ENCODE assay signal across 19 cellular contexts in genomic region chr16:59573528-59574271, GRCh38.
A peak's percentile ranks its signal among the peaks of the same experiment; 100 is the strongest.
DNase-seq lines count a peak whose midpoint lies in the region; ATAC-seq and TF ChIP-seq lines count a peak whose summit lies in the region.
"Had no signal": no experiment of that assay in that cellular context is flagged by ENCODE, and none has a peak within 500 bp of the region (broad histone marks: within the 10 kb centered on the region; RNA-seq: fewer than 3 reads in every experiment).

No MANE protein-coding gene starts in this region.

- no peak for TF ChIP-seq POLR2A in GM18505 (IDR thresholded peaks at IDR 0.05; ENCODE audit: borderline replicate concordance, extremely low read depth, insufficient read depth, insufficient read length)

- POLR2A ChIA-PET in HEK293T (lab: Yijun Ruan, JAX) = no interaction called here

- peak; percentile 85 for DNase-seq in AG10803 (ENCODE audit: low read depth)
- peak; percentile 89 for DNase-seq in M059J (ENCODE audit: low read depth)
- DNase-seq in brain microvascular endothelial cell = peak; percentile 83
- DNase-seq in iris pigment epithelial cell (ENCODE audit: low read depth) = peak; percentile 76
- no peak for DNase-seq in HEK293T (ENCODE audit: extremely low spot score)
- no peak for DNase-seq in medulla oblongata (ENCODE audit: extremely low spot score)
- DNase-seq: DMS 273 treated with DMSO at 0.1 percent for 48 hours; islet precursor cell; KG1; NCI-H1436 treated with DMSO at 0.1 percent for 48 hours; NCI-H526; OCI-M1; stimulated activated naive B cell treated with anti-CD40 and anti-IgM and Interleukin-4, amounts not matched to agents 10 μg/mL and 1 μg/mL and 100 μg/mL, for 72 hours; SW 1271; upper lobe of left lung; WERI-Rb-1 had no signal

- in situ Hi-C loops in brain microvascular endothelial cell (cut with HindIII; ENCODE audit: low pct_ligation_motif_present, low sequenced_read_pairs) = no loop called here

- H3K36me3 ChIP-seq in brain microvascular endothelial cell (replicated peaks) = no peaks in the 10 kb centered on the region
- H3K36me3 ChIP-seq: ascending aorta, upper lobe of left lung, WERI-Rb-1 had no signal

- CTCF ChIA-PET in HEK293T (lab: Yijun Ruan, JAX) = no interaction called here

- no peak for ATAC-seq in GM18505 (IDR thresholded peaks at IDR 0.05; ENCODE audit: unreplicated experiment)
- ATAC-seq in GM18870 (IDR thresholded peaks at IDR 0.05; ENCODE audit: unreplicated experiment) = no peak
- ATAC-seq: stimulated activated naive B cell treated with anti-CD40 and anti-IgM and Interleukin-4, amounts not matched to agents 10 μg/mL and 1 μg/mL and 100 μg/mL, for 72 hours had no signal

- no peaks in the 10 kb centered on the region for H3K27me3 ChIP-seq in brain microvascular endothelial cell (replicated peaks)
- H3K27me3 ChIP-seq: ascending aorta, upper lobe of left lung had no signal

- no peak for TF ChIP-seq CTCF in AG10803 (conservative IDR thresholded peaks at IDR 0.05; ENCODE audit: low read length)
- TF ChIP-seq CTCF in brain microvascular endothelial cell (IDR thresholded peaks at IDR 0.05; ENCODE audit: low read depth, low read length, missing control alignments) = no peak

- H3K27ac ChIP-seq in brain microvascular endothelial cell = peak overlapping the region; percentile 71
- H3K27ac ChIP-seq: ascending aorta, upper lobe of left lung, WERI-Rb-1 had no signal

- H3K4me3 ChIP-seq in AG10803 (ENCODE audit: low read length) = no peak overlapping the region
- no peak overlapping the region for H3K4me3 ChIP-seq in brain microvascular endothelial cell (ENCODE audit: low read depth, low read length)
- H3K4me3 ChIP-seq: ascending aorta, upper lobe of left lung had no signal

TF ChIP-seq in HEK293T, 16 proteins besides CTCF, POLR2A, EP300 and RAD21:
- TF ChIP-seq CTBP1 (IDR thresholded peaks at IDR 0.05; ENCODE audit: borderline replicate concordance) (no peak), NFRKB (IDR thresholded peaks at IDR 0.05) (no peak), LEF1 (IDR thresholded peaks at IDR 0.05; ENCODE audit: borderline replicate concordance) (no peak), ARNT (IDR thresholded peaks at IDR 0.05) (no peak), TARDBP (IDR thresholded peaks at IDR 0.05) (no peak), FOXK2 (IDR thresholded peaks at IDR 0.05) (no peak), SUZ12 (IDR thresholded peaks at IDR 0.05) (no peak), PKNOX1 (IDR thresholded peaks at IDR 0.05) (no peak), BHLHE40 (IDR thresholded peaks at IDR 0.05; ENCODE audit: borderline replicate concordance) (no peak), ZNF384 (IDR thresholded peaks at IDR 0.05) (no peak), HDGF (IDR thresholded peaks at IDR 0.05; ENCODE audit: borderline replicate concordance) (no peak), ELF4 (IDR thresholded peaks at IDR 0.05) (no peak), FOXA1 (IDR thresholded peaks at IDR 0.05) (no peak), SP1 (IDR thresholded peaks at IDR 0.05) (no peak), FOXM1 (IDR thresholded peaks at IDR 0.05; ENCODE audit: borderline replicate concordance) (no peak), L3MBTL2 (conservative IDR thresholded peaks at IDR 0.05) (no peak)

Comparison
In these comparisons a context has a peak if more than half of its experiments do, and no peak if none do; other contexts are left out.
1. DNase-seq: peak in AG10803 (single experiment), M059J (single experiment), brain microvascular endothelial cell (single experiment) and iris pigment epithelial cell (single experiment); none in HEK293T (single experiment) and medulla oblongata (single experiment).